17 cellular contexts compared by ENCODE assay signal in genomic region chr7:102320181-102320580, GRCh38.
DNase-seq lines count a peak whose midpoint lies in the region; ATAC-seq and TF ChIP-seq lines count a peak whose summit lies in the region.
"Had no signal": no experiment of that assay in that cellular context is flagged by ENCODE, and none has a peak within 500 bp of the region (broad histone marks: within the 10 kb centered on the region; RNA-seq: fewer than 3 reads in every experiment).

No MANE protein-coding gene starts in this region.

- TF ChIP-seq CTCF in OCI-LY1 (IDR thresholded peaks at IDR 0.05; ENCODE audit: low read length) (no peak), nephron progenitor cell (IDR thresholded peaks at IDR 0.05) (no peak), foreskin fibroblast (IDR thresholded peaks at IDR 0.05; ENCODE audit: low read depth, low read length) (no peak)

- H3K4me2 ChIP-seq in OCI-LY1 (ENCODE audit: low read length) = peak overlapping the region; percentile 12; the same call in 1 of the 2 replicates
- H3K4me2 ChIP-seq: A549 had no signal

- H3K27ac Mint-ChIP-seq in nephron progenitor cell = peak overlapping the region; percentile 25
- H3K27ac Mint-ChIP-seq: CD4-positive, CD25-positive, alpha-beta regulatory T cell; HFFc6 had no signal

- no peak overlapping the region for H3K4me3 Mint-ChIP-seq in nephron progenitor cell
- H3K4me3 Mint-ChIP-seq: CD4-positive, CD25-positive, alpha-beta regulatory T cell; HFFc6 had no signal

- peaks cover 10% of the 10 kb centered on the region for H3K4me1 Mint-ChIP-seq in nephron progenitor cell

- H3K9me3 Mint-ChIP-seq in nephron progenitor cell = no peaks in the 10 kb centered on the region
- H3K9me3 Mint-ChIP-seq: CD4-positive, CD25-positive, alpha-beta regulatory T cell; HFFc6 had no signal

- no peak for ATAC-seq in GM19455 (IDR thresholded peaks at IDR 0.05; ENCODE audit: unreplicated experiment)
- ATAC-seq: A549, HepG2 had no signal

- peaks cover 88% of the 10 kb centered on the region for H3K36me3 ChIP-seq in OCI-LY1 (ENCODE audit: insufficient read depth, low read length)

- peaks cover 27% of the 10 kb centered on the region for H3K27me3 Mint-ChIP-seq in nephron progenitor cell (ENCODE audit: low read depth, poor library complexity)

- no peak overlapping the region for H2AFZ ChIP-seq in OCI-LY1 (ENCODE audit: low read length)

- no peaks in the 10 kb centered on the region for H3K9me2 ChIP-seq in OCI-LY1 (ENCODE audit: low read depth, low read length)

- H3K9ac ChIP-seq in OCI-LY1 (ENCODE audit: low read length) = peak overlapping the region; percentile 3; the same call in 1 of the 2 replicates

- H3K79me2 ChIP-seq in OCI-LY1 (ENCODE audit: insufficient read depth, low read length) = no peaks in the 10 kb centered on the region

- H3K4me3 ChIP-seq in OCI-LY1 (ENCODE audit: low read depth, low read length, poor library complexity, severe bottlenecking) (no peak overlapping the region), foreskin fibroblast (ENCODE audit: low read depth in 1 of 2, low read length in 2 of 2) (no peak overlapping the region)
- H3K4me3 ChIP-seq: A549 had no signal

- no peaks in the 10 kb centered on the region for H3K9me3 ChIP-seq in OCI-LY1 (ENCODE audit: low read length)
- H3K9me3 ChIP-seq: A549, Caco-2 had no signal

- no peaks in the 10 kb centered on the region for H3F3A ChIP-seq in OCI-LY1 (ENCODE audit: insufficient read depth, low read length)

- H4K20me1 ChIP-seq in OCI-LY1 (ENCODE audit: insufficient read depth, low read length) = no peaks in the 10 kb centered on the region

- peak; percentile 14 for DNase-seq in 8988T
- peak; percentile 24 for DNase-seq in D341Med (ENCODE audit: low spot score)
- no peak for DNase-seq in nephron progenitor cell
- DNase-seq in DMS79 treated with DMSO at 0.1 percent for 48 hours (lab: John Stamatoyannopoulos, UW) = no peak
- DNase-seq in foreskin fibroblast = no peak
- DNase-seq: Caco-2; CD4-positive, CD25-positive, alpha-beta regulatory T cell; HFFc6; NCI-H1092; NCI-H146; NCI-H2081 treated with DMSO at 0.1 percent for 48 hours; NCI-H2227 treated with DMSO at 0.1 percent for 48 hours; NCI-H524 had no signal

- peaks cover 81% of the 10 kb centered on the region for H3K4me1 ChIP-seq in OCI-LY1 (ENCODE audit: insufficient read depth, low read length, severe bottlenecking)
- H3K4me1 ChIP-seq: A549 had no signal

- H3K36me3 Mint-ChIP-seq in nephron progenitor cell (ENCODE audit: low read depth) = peaks cover 19% of the 10 kb centered on the region
- H3K36me3 Mint-ChIP-seq: CD4-positive, CD25-positive, alpha-beta regulatory T cell had no signal

- H3K27me3 ChIP-seq in OCI-LY1 (ENCODE audit: insufficient read depth, low read length) = no peaks in the 10 kb centered on the region

- peak overlapping the region; percentile 89 for H3K27ac ChIP-seq in OCI-LY1 (ENCODE audit: low read depth, low read length, poor library complexity, severe bottlenecking)
- H3K27ac ChIP-seq: A549 had no signal

Comparison
In these comparisons a context has a peak if more than half of its experiments do, and no peak if none do; other contexts are left out.
1. DNase-seq: peak in 8988T (single experiment) and D341Med (single experiment); none in nephron progenitor cell (single experiment), DMS79 treated with DMSO at 0.1 percent for 48 hours (single experiment) and foreskin fibroblast (0 of 2).